In the genomic region with DNA sequence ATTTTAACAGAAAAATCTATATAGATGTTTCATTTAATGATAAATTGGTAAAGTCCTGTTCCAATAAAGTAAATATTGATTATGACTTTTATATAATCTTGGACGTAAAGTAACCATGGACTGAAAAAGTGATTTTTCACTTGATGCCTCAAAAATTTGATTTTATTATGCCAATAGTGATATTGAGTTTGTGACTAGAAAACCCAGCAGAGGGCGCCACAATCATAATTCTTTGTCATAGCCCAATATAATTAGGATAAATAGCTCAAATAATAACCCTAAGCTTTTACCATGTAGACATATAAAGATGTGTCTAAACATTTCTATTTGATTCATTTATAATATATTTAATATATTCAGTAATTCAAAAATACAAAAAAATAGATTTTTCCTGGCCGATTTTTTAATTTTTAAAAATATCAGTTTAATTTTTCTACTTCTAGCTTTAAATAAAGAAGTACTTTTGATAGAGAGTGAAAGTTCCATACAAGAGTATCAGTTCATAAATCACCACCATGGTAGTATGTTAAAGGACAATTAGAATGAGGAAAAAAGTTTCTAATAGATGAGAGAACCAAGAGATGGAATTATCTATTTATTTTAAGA, we compare ENCODE assay signal across 9 cellular contexts. TPM values are rescaled to one million over a fixed set of nuclear protein-coding genes. Genes with fewer than 3 reads are reported as not detected.
A peak's percentile ranks its signal among the peaks of the same experiment; 100 is the strongest.
DNase-seq lines count a peak whose midpoint lies in the region; ATAC-seq, FAIRE-seq and TF ChIP-seq lines count a peak whose summit lies in the region.
"Had no signal": no experiment of that assay in that cellular context is flagged by ENCODE, and none has a peak within 500 bp of the region (broad histone marks: within the 10 kb centered on the region; RNA-seq: fewer than 3 reads in every experiment).

No MANE protein-coding gene starts in this region.

- no peak overlapping the region for H4K5ac ChIP-seq in H1 (ENCODE audit: insufficient read length, low read depth, low read length)

- ATAC-seq in activated B cell treated with CpG ODN at 0.5 μM for 24 hours (ENCODE audit: low read depth), result no peak
- ATAC-seq in GM18909 (IDR thresholded peaks at IDR 0.05; ENCODE audit: poor library complexity, unreplicated experiment), result no peak

- intact Hi-C loops in activated B cell treated with CpG ODN at 0.5 μM for 24 hours (cut with micrococcal nuclease), result loop anchor here (1.0 to 5.0 kb wide), 3 partner anchors 85 to 563 kb away; no protein-coding TSS in a partner anchor

- H3K4me2 ChIP-seq in H1 (ENCODE audit: insufficient read depth in 1 of 2, low read depth in 2 of 2, low read length in 2 of 2), result no peak overlapping the region

- H4K91ac ChIP-seq in H1 (replicated peaks; ENCODE audit: insufficient read length, low read length), result no peak overlapping the region

- no peak overlapping the region for H3K4me3 ChIP-seq in H1 (ENCODE audit: extremely low read depth in 1 of 4, insufficient read depth in 2 of 4, low read depth in 3 of 4, low read length in 4 of 4)

- H3K9me3 Mint-ChIP-seq in activated B cell treated with CpG ODN at 0.5 μM for 24 hours (peaks cover 5% of the 10 kb centered on the region), nephron progenitor cell (peaks cover 14% of the 10 kb centered on the region)
- H3K9me3 Mint-ChIP-seq: dendritic cell treated with granulocyte-macrophage colony-stimulating factor and Interleukin-4, amounts not matched to agents 40 ng/mL and 50 ng/mL, for 4 days had no signal

- H3K4me1 Mint-ChIP-seq in activated B cell treated with CpG ODN at 0.5 μM for 24 hours (peaks cover 3% of the 10 kb centered on the region), nephron progenitor cell (no peaks in the 10 kb centered on the region)

- H2BK12ac ChIP-seq in H1 (ENCODE audit: low read depth, low read length), result no peak overlapping the region

- H2AFZ ChIP-seq in H1 (ENCODE audit: low read length), result no peak overlapping the region

- FAIRE-seq in H1 (lab: Jason Lieb, UNC), result no peak

- H2BK20ac ChIP-seq in H1 (ENCODE audit: low read length), result no peak overlapping the region

- no peaks in the 10 kb centered on the region for H3K23me2 ChIP-seq in H1 (ENCODE audit: low read depth, low read length)

- WGBS in H1 (ENCODE audit: extremely low coverage in 1 of 2, insufficient coverage in 1 of 2, insufficient read length in 1 of 2, insufficient replicate concordance in 2 of 2, low coverage in 1 of 2, low lambda C conversion rate in 2 of 2, missing lambda C conversion rate in 1 of 2), 2 experiments, result 29% methylated on average over 3 of the region's 3 CpGs; no CpG with 5 or more reads in 1 of the 2 experiments

- CTCF ChIA-PET in activated B cell treated with CpG ODN at 0.5 μM for 24 hours (lab: Charles Lee), result interaction anchor here (0.8 to 9.1 kb wide), 8 partner anchors 10 to 564 kb away, joined by 3 to 141 read pairs (median 4); no protein-coding TSS in a partner anchor
- CTCF ChIA-PET in H1 (lab: Charles Lee; ENCODE audit: partially characterized antibody), result interaction anchor here (0.6 to 12.4 kb wide), 34 partner anchors 9 to 566 kb away, joined by 3 to 103 read pairs (median 4); a partner anchor contains a TSS

- no peak overlapping the region for H2BK5ac ChIP-seq in H1 (ENCODE audit: low read depth, low read length)

- H3K36me3 ChIP-seq in H1 (ENCODE audit: control insufficient read depth in 2 of 4, insufficient read depth in 4 of 4, low read length in 3 of 4), result 0 out of 8 replicates have a peak, but pooled peaks cover 0 to 2% (median 0%) of the 10 kb centered on the region in 4 experiments

- no peaks in the 10 kb centered on the region; the same call in 1 of the 2 replicates for H3K79me1 ChIP-seq in H1 (ENCODE audit: low read depth, low read length)

- TF ChIP-seq EP300 in H1 (IDR thresholded peaks at IDR 0.05; ENCODE audit: borderline replicate concordance in 1 of 2, low read depth in 2 of 2, low read length in 2 of 2), result no peak

- H3K27ac Mint-ChIP-seq in activated B cell treated with CpG ODN at 0.5 μM for 24 hours (no peak overlapping the region), nephron progenitor cell (no peak overlapping the region)
- H3K27ac Mint-ChIP-seq: dendritic cell treated with granulocyte-macrophage colony-stimulating factor and Interleukin-4, amounts not matched to agents 40 ng/mL and 50 ng/mL, for 4 days had no signal

- DNase-seq in NCI-H524 (lab: John Stamatoyannopoulos, UW) (peak; percentile 39 to 69), NCI-H524 treated with DMSO at 0.1 percent for 48 hours (lab: John Stamatoyannopoulos, UW) (no peak), NCI-H1694 treated with DMSO at 0.1 percent for 48 hours (lab: John Stamatoyannopoulos, UW) (peak; percentile 32), activated B cell treated with CpG ODN at 0.5 μM for 24 hours (no peak), H1 (ENCODE audit: low read depth in 1 of 2, low spot score in 2 of 2) (no peak), nephron progenitor cell (peak; percentile 64), GDM1 (lab: John Stamatoyannopoulos, UW) (no peak)

- no peaks in the 10 kb centered on the region for H4K20me1 ChIP-seq in H1 (replicated peaks in 1 of 2; ENCODE audit: control insufficient read depth in 1 of 2, insufficient read depth in 2 of 2, low read length in 2 of 2)

- no peak overlapping the region for H2BK120ac ChIP-seq in H1 (replicated peaks; ENCODE audit: low read depth, low read length)

- peak; percentile 59 to 63 for TF ChIP-seq RAD21 in H1 (IDR thresholded peaks at IDR 0.05 in 1 of 2, conservative IDR thresholded peaks at IDR 0.05 in 1 of 2; ENCODE audit: low read depth in 2 of 2, low read length in 2 of 2)

- peaks cover 0 to 25% of the 10 kb centered on the region in 2 experiments; a peak in 2 of 4 replicates for H3K79me2 ChIP-seq in H1 (ENCODE audit: control insufficient read depth in 1 of 2, insufficient read depth in 2 of 2, low read length in 2 of 2)

- no peak overlapping the region for H3K4ac ChIP-seq in H1 (replicated peaks; ENCODE audit: insufficient read length, low read depth, low read length)

- H3K36me3 Mint-ChIP-seq in activated B cell treated with CpG ODN at 0.5 μM for 24 hours (ENCODE audit: low read depth) (peaks cover 7% of the 10 kb centered on the region), nephron progenitor cell (ENCODE audit: low read depth) (peaks cover 11% of the 10 kb centered on the region)

- no peak overlapping the region for H3K14ac ChIP-seq in H1 (ENCODE audit: insufficient read length)

- H3K9ac ChIP-seq in H1 (replicated peaks in 1 of 4; ENCODE audit: extremely low read depth in 1 of 4, low read depth in 3 of 4, low read length in 3 of 4), result no peak overlapping the region

- H3K27me3 ChIP-seq in H1 (replicated peaks in 1 of 4; ENCODE audit: control insufficient read depth in 3 of 4, extremely low read depth in 1 of 4, insufficient read depth in 3 of 4, low read length in 3 of 4), result no peaks in the 10 kb centered on the region

- H3K18ac ChIP-seq in H1 (ENCODE audit: extremely low read depth, low read length), result no peak overlapping the region

- no peaks in the 10 kb centered on the region for H3K9me3 ChIP-seq in H1 (ENCODE audit: insufficient read depth in 2 of 2, low read depth in 1 of 2, low read length in 1 of 2)

- POLR2A ChIA-PET in activated B cell treated with CpG ODN at 0.5 μM for 24 hours (lab: Charles Lee) (no interaction called here), H1 (lab: Charles Lee; ENCODE audit: partially characterized antibody) (no interaction called here)

- H2AK5ac ChIP-seq in H1 (ENCODE audit: low read depth, low read length), result no peak overlapping the region

- no peak overlapping the region for H4K8ac ChIP-seq in H1 (ENCODE audit: extremely low read depth, insufficient read depth, low read length)

- H3K23ac ChIP-seq in H1 (ENCODE audit: insufficient read length), result no peak overlapping the region

- TF ChIP-seq POLR2A in H1 (IDR thresholded peaks at IDR 0.05; ENCODE audit: control extremely low read depth in 1 of 2, low read depth in 2 of 2, low read length in 2 of 2), result no peak

- no peak overlapping the region for H3K27ac ChIP-seq in H1 (ENCODE audit: low read depth, low read length)

- peaks cover 0 to 4% (median under 1%) of the 10 kb centered on the region in 4 experiments; a peak in 1 of 7 replicates for H3K4me1 ChIP-seq in H1 (replicated peaks in 1 of 4; ENCODE audit: control insufficient read depth in 3 of 4, insufficient read depth in 4 of 4, low read length in 3 of 4)

- no peak overlapping the region for H2BK15ac ChIP-seq in H1 (ENCODE audit: low read length)

- H3K4me3 Mint-ChIP-seq in activated B cell treated with CpG ODN at 0.5 μM for 24 hours (no peak overlapping the region), nephron progenitor cell (no peak overlapping the region)
- H3K4me3 Mint-ChIP-seq: dendritic cell treated with granulocyte-macrophage colony-stimulating factor and Interleukin-4, amounts not matched to agents 40 ng/mL and 50 ng/mL, for 4 days had no signal

- TF ChIP-seq CTCF in activated B cell treated with CpG ODN at 0.5 μM for 24 hours (IDR thresholded peaks at IDR 0.05), result peak; percentile 81
- peak in 2 of 3 experiments; percentile 35 to 37; a peak in 2 of 4 replicates for TF ChIP-seq CTCF in H1 (IDR thresholded peaks at IDR 0.05; ENCODE audit: control extremely low read depth in 1 of 3, insufficient read depth in 1 of 3, low read depth in 1 of 3, low read length in 3 of 3)
- peak; percentile 55 for TF ChIP-seq CTCF in nephron progenitor cell (IDR thresholded peaks at IDR 0.05)

- no peaks in the 10 kb centered on the region for H3K27me3 Mint-ChIP-seq in activated B cell treated with CpG ODN at 0.5 μM for 24 hours
- peaks cover 10% of the 10 kb centered on the region for H3K27me3 Mint-ChIP-seq in nephron progenitor cell (ENCODE audit: low read depth, poor library complexity)
- H3K27me3 Mint-ChIP-seq: dendritic cell treated with granulocyte-macrophage colony-stimulating factor and Interleukin-4, amounts not matched to agents 40 ng/mL and 50 ng/mL, for 4 days had no signal

- H3K56ac ChIP-seq in H1 (replicated peaks; ENCODE audit: insufficient read length, low read depth, low read length), result no peak overlapping the region

RNA-seq across cellular contexts. Expression of a gene that starts 30.7 kb away (rescaled TPM):
- 17.4 and 21.2 TPM in 2 replicates for total RNA-seq in activated B cell treated with CpG ODN at 0.5 μM for 24 hours
- 18.6 and 22.4 TPM in 2 replicates for total RNA-seq in H1 (2021; fragmentation: NEBNext Ultra II Directional; extraction: Animal tissue kit (Norgen Biotek cat#: 25700))
- 14.7 TPM in 2 replicates for polyA plus RNA-seq in H1 (2011; rRNA removed)
- 15.6 TPM for polyA plus RNA-seq in H1 (2011; cell fraction: cytosol; rRNA removed)
- 6.5 TPM for polyA plus RNA-seq in H1 (2011; cell fraction: nucleus; rRNA removed)
- polyA plus RNA-seq in H1 (2012, experiment 1 of 2), result 14.9 to 27.4 TPM (median 16.5 TPM) in 4 replicates
- 5.8 TPM for polyA plus RNA-seq in H1 (2012, experiment 2 of 2)
- polyA plus RNA-seq in H1 (2013, experiment 1 of 2), result 16.8 TPM
- 17.5 TPM for polyA plus RNA-seq in H1 (2013, experiment 2 of 2)
- 15.5 and 18.5 TPM in 2 replicates for polyA minus RNA-seq in H1 (2011; rRNA and poly(A)+ RNA removed)
- polyA minus RNA-seq in H1 (2011; cell fraction: cytosol; rRNA and poly(A)+ RNA removed), result 7.6 TPM
- 73.9 TPM for polyA minus RNA-seq in H1 (2011; cell fraction: nucleus; rRNA and poly(A)+ RNA removed)

RNA-seq across cellular contexts. Expression of a gene that starts 31.1 kb away (rescaled TPM):
- 29.2 and 33.3 TPM in 2 replicates for total RNA-seq in activated B cell treated with CpG ODN at 0.5 μM for 24 hours
- total RNA-seq in H1 (2021; fragmentation: NEBNext Ultra II Directional; extraction: Animal tissue kit (Norgen Biotek cat#: 25700)), result 38.9 and 40.5 TPM in 2 replicates
- 9.2 and 13.6 TPM in 2 replicates for polyA plus RNA-seq in H1 (2011; rRNA removed)
- polyA plus RNA-seq in H1 (2011; cell fraction: cytosol; rRNA removed), result 19.6 TPM
- 9.9 TPM for polyA plus RNA-seq in H1 (2011; cell fraction: nucleus; rRNA removed)
- 14.6 to 26.2 TPM (median 16.6 TPM) in 4 replicates for polyA plus RNA-seq in H1 (2012, experiment 1 of 2)
- polyA plus RNA-seq in H1 (2012, experiment 2 of 2), result 1.2 TPM
- 27.6 TPM for polyA plus RNA-seq in H1 (2013, experiment 1 of 2)
- 27.9 TPM for polyA plus RNA-seq in H1 (2013, experiment 2 of 2)
- polyA minus RNA-seq in H1 (2011; rRNA and poly(A)+ RNA removed), result 24.2 and 39.0 TPM in 2 replicates
- 13.1 TPM for polyA minus RNA-seq in H1 (2011; cell fraction: cytosol; rRNA and poly(A)+ RNA removed)
- polyA minus RNA-seq in H1 (2011; cell fraction: nucleus; rRNA and poly(A)+ RNA removed), result 35.4 TPM

Comparison
In these comparisons a context has a peak if more than half of its experiments do, and no peak if none do; other contexts are left out.
1. DNase-seq: peak in NCI-H524 (2 of 2), NCI-H1694 treated with DMSO at 0.1 percent for 48 hours (single experiment) and nephron progenitor cell (single experiment); none in NCI-H524 treated with DMSO at 0.1 percent for 48 hours (single experiment), activated B cell treated with CpG ODN at 0.5 μM for 24 hours (single experiment), H1 (0 of 2) and GDM1 (single experiment).
2. Peak in every context shown above with its lines, with median percentiles within 50 percentile points of each other: CTCF ChIP-seq.